In genomic region chr7:713488-714230, GRCh38 we compare ENCODE assay signal across 13 cellular contexts. TPM values are rescaled to one million over a fixed set of nuclear protein-coding genes. Genes with fewer than 3 reads are reported as not detected.
DNase-seq lines count a peak whose midpoint lies in the region; ATAC-seq and TF ChIP-seq lines count a peak whose summit lies in the region.
"Had no signal": no experiment of that assay in that cellular context is flagged by ENCODE, and none has a peak within 500 bp of the region (broad histone marks: within the 10 kb centered on the region; RNA-seq: fewer than 3 reads in every experiment).

No MANE protein-coding gene starts in this region.

- H3K9me3 ChIP-seq in SK-N-SH = no peaks in the 10 kb centered on the region
- no peaks in the 10 kb centered on the region for H3K9me3 ChIP-seq in HEK293 (ENCODE audit: control insufficient read depth, insufficient read depth, low read depth, low read length)
- H3K9me3 ChIP-seq in neural progenitor cell (ENCODE audit: low read depth) = no peaks in the 10 kb centered on the region
- H3K9me3 ChIP-seq: transverse colon had no signal

- H3K36me3 Mint-ChIP-seq in effector memory CD8-positive, alpha-beta T cell (ENCODE audit: insufficient read depth) = peaks cover 2% of the 10 kb centered on the region
- H3K36me3 Mint-ChIP-seq in neural progenitor cell = peaks cover 6% of the 10 kb centered on the region

- POLR2A ChIA-PET in SK-N-SH (lab: Yijun Ruan, JAX) (no interaction called here), HEK293 (lab: Yijun Ruan, JAX) (no interaction called here)

- DNase-seq in SK-N-SH (no peak), neural progenitor cell (ENCODE audit: low spot score) (no peak), C1 segment of cervical spinal cord (lab: John Stamatoyannopoulos, UW) (no peak)
- DNase-seq in effector memory CD8-positive, alpha-beta T cell = no peak
- DNase-seq: 8988T, heart left ventricle, NCI-H1436, occipital lobe, transverse colon had no signal

- TF ChIP-seq CTCF in SK-N-SH (IDR thresholded peaks at IDR 0.05) (no peak), HEK293 (tag by site-specific recombination; IDR thresholded peaks at IDR 0.05) (no peak), neural progenitor cell (IDR thresholded peaks at IDR 0.05) (no peak)

- H3F3A ChIP-seq in SK-N-SH (replicated peaks; ENCODE audit: insufficient read depth) = no peaks in the 10 kb centered on the region
- H3F3A ChIP-seq in neural progenitor cell (ENCODE audit: low read depth) = peaks cover 3% of the 10 kb centered on the region

- H3K9ac ChIP-seq in SK-N-SH (no peak overlapping the region), neural progenitor cell (no peak overlapping the region)

- H3K4me2 ChIP-seq in SK-N-SH (no peak overlapping the region), neural progenitor cell (no peak overlapping the region)

- no peak overlapping the region for H3K4me3 ChIP-seq in SK-N-SH (ENCODE audit: low read depth in 2 of 2, low read length in 1 of 2)
- H3K4me3 ChIP-seq in HEK293 (ENCODE audit: low read depth, low read length) = no peak overlapping the region
- no peak overlapping the region for H3K4me3 ChIP-seq in neural progenitor cell

- peaks cover 9 to 10% of the 10 kb centered on the region in 2 donors for H3K4me1 Mint-ChIP-seq in effector memory CD8-positive, alpha-beta T cell (ENCODE audit: low read depth in 2 of 2)
- peaks cover 10% of the 10 kb centered on the region for H3K4me1 Mint-ChIP-seq in neural progenitor cell

- H2AFZ ChIP-seq in SK-N-SH (ENCODE audit: low read depth) (no peak overlapping the region), neural progenitor cell (replicated peaks) (no peak overlapping the region)

- no peak overlapping the region for H3K27ac ChIP-seq in SK-N-SH (ENCODE audit: low read depth in 2 of 2, low read length in 1 of 2)
- no peak overlapping the region for H3K27ac ChIP-seq in HEK293 (ENCODE audit: extremely low read depth, low read depth, low read length)
- H3K27ac ChIP-seq in neural progenitor cell = no peak overlapping the region
- H3K27ac ChIP-seq: heart left ventricle, transverse colon had no signal

- H3K4me1 ChIP-seq in SK-N-SH (ENCODE audit: control insufficient read depth in 1 of 2, insufficient read depth in 2 of 2, low read depth in 1 of 2, low read length in 1 of 2) (peaks cover 0 to 12% of the 10 kb centered on the region in 2 experiments; a peak in 2 of 4 replicates), HEK293 (ENCODE audit: control insufficient read depth, insufficient read depth, low read length) (no peaks in the 10 kb centered on the region), neural progenitor cell (peaks cover 4% of the 10 kb centered on the region)

- 95% methylated on average over 16 of the region's 16 CpGs for WGBS in SK-N-SH (ENCODE audit: low lambda C conversion rate)

- peaks cover 18 to 22% of the 10 kb centered on the region in 2 donors for H3K27me3 Mint-ChIP-seq in effector memory CD8-positive, alpha-beta T cell
- peaks cover 8% of the 10 kb centered on the region for H3K27me3 Mint-ChIP-seq in neural progenitor cell (ENCODE audit: insufficient read depth, low read depth)

- CTCF ChIA-PET in SK-N-SH (lab: Yijun Ruan, JAX) (interaction anchor here (1.5 kb wide), 2 partner anchors 7 to 160 kb away, joined by 3 to 5 read pairs; no protein-coding TSS in a partner anchor), HEK293 (lab: Yijun Ruan, JAX) (no interaction called here)

- H3K4me3 Mint-ChIP-seq in effector memory CD8-positive, alpha-beta T cell = peak overlapping the region; percentile 43 to 58
- H3K4me3 Mint-ChIP-seq in neural progenitor cell = peak overlapping the region; percentile 77

- peak overlapping the region in 1 of 2 donors; percentile 3 for H3K27ac Mint-ChIP-seq in effector memory CD8-positive, alpha-beta T cell
- H3K27ac Mint-ChIP-seq in neural progenitor cell = peak overlapping the region; percentile 26

- H3K27me3 ChIP-seq in SK-N-SH (ENCODE audit: insufficient read depth) (no peaks in the 10 kb centered on the region), neural progenitor cell (no peaks in the 10 kb centered on the region)
- H3K27me3 ChIP-seq: heart left ventricle had no signal

- no peaks in the 10 kb centered on the region for H3K9me2 ChIP-seq in SK-N-SH

- H4K20me1 ChIP-seq in SK-N-SH (ENCODE audit: insufficient read depth) = no peaks in the 10 kb centered on the region
- no peaks in the 10 kb centered on the region for H4K20me1 ChIP-seq in neural progenitor cell (ENCODE audit: low read depth)

- H3K79me2 ChIP-seq in SK-N-SH (ENCODE audit: insufficient read depth) (no peaks in the 10 kb centered on the region), neural progenitor cell (ENCODE audit: low read depth) (no peaks in the 10 kb centered on the region)

- no peak for TF ChIP-seq EP300 in SK-N-SH (IDR thresholded peaks at IDR 0.05; ENCODE audit: borderline replicate concordance in 1 of 2, low read depth in 1 of 2, low read length in 1 of 2)

- H3K36me3 ChIP-seq in SK-N-SH (replicated peaks in 1 of 2; ENCODE audit: control insufficient read depth in 1 of 2, insufficient read depth in 2 of 2, low read length in 1 of 2) (no peaks in the 10 kb centered on the region), HEK293 (ENCODE audit: control insufficient read depth in 2 of 2, insufficient read depth in 1 of 2, low read length in 2 of 2) (no peaks in the 10 kb centered on the region), neural progenitor cell (no peaks in the 10 kb centered on the region)
- H3K36me3 ChIP-seq: heart left ventricle, transverse colon had no signal

- TF ChIP-seq RAD21 in SK-N-SH (IDR thresholded peaks at IDR 0.05; ENCODE audit: low read length) = no peak

- no peaks in the 10 kb centered on the region for H3K9me3 Mint-ChIP-seq in effector memory CD8-positive, alpha-beta T cell
- no peaks in the 10 kb centered on the region for H3K9me3 Mint-ChIP-seq in neural progenitor cell

- ATAC-seq in SK-N-SH treated with all-trans-retinoic acid at 6 μM for 48 hours (peak; percentile 7; the same call in 1 of the 3 replicates), HG02798 (IDR thresholded peaks at IDR 0.05; ENCODE audit: poor library complexity, unreplicated experiment) (no peak), HG03045 (IDR thresholded peaks at IDR 0.05; ENCODE audit: unreplicated experiment) (no peak)
- ATAC-seq in effector memory CD8-positive, alpha-beta T cell (replicated peaks) = no peak

TF ChIP-seq in SK-N-SH treated with all-trans-retinoic acid at 6 μM for 48 hours, 23 proteins besides CTCF, POLR2A, EP300 and RAD21 (continues in another document):
- no peak for TF ChIP-seq GLIS3 (CRISPR knock-in tag; IDR thresholded peaks at IDR 0.05)
- TF ChIP-seq ZNF565 (CRISPR knock-in tag; conservative IDR thresholded peaks at IDR 0.05; ENCODE audit: low read depth) = no peak
- TF ChIP-seq RARB (CRISPR knock-in tag; IDR thresholded peaks at IDR 0.05) = no peak
- TF ChIP-seq OSR1 (CRISPR knock-in tag; IDR thresholded peaks at IDR 0.05) = no peak

TF ChIP-seq in SK-N-SH, 30 proteins besides CTCF, POLR2A, EP300 and RAD21 (continues in another document):
- TF ChIP-seq YY1 (IDR thresholded peaks at IDR 0.05; ENCODE audit: low read depth) = no peak
- no peak for TF ChIP-seq GABPA (IDR thresholded peaks at IDR 0.05; ENCODE audit: low read depth)
- no peak for TF ChIP-seq SIN3A (IDR thresholded peaks at IDR 0.05; ENCODE audit: borderline replicate concordance, low read depth, low read length)
- TF ChIP-seq NFIC (IDR thresholded peaks at IDR 0.05; ENCODE audit: borderline replicate concordance) = no peak
- no peak for TF ChIP-seq MAX (IDR thresholded peaks at IDR 0.05; ENCODE audit: low read depth)
- TF ChIP-seq FOXJ3 (CRISPR knock-in tag; IDR thresholded peaks at IDR 0.05) = no peak
- TF ChIP-seq JUND (IDR thresholded peaks at IDR 0.05) = no peak

TF ChIP-seq in HEK293, 187 proteins besides CTCF, POLR2A, EP300 and RAD21:
- TF ChIP-seq ZNF433 (tag by site-specific recombination; IDR thresholded peaks at IDR 0.05; ENCODE audit: low read depth) (no peak), MYNN (tag by site-specific recombination; IDR thresholded peaks at IDR 0.05; ENCODE audit: borderline replicate concordance) (no peak), ZEB2 (tag by site-specific recombination; IDR thresholded peaks at IDR 0.05) (peak; percentile 77), ZNF530 (tag by site-specific recombination; IDR thresholded peaks at IDR 0.05; ENCODE audit: low read depth) (no peak), ZNF791 (tag by site-specific recombination; IDR thresholded peaks at IDR 0.05) (no peak)

RNA-seq across cellular contexts. Expression of gene DNAAF5, which starts 12.8 kb away (rescaled TPM):
- 51.8 and 58.5 TPM in 2 replicates for polyA plus RNA-seq in SK-N-SH (2012; rRNA removed)
- 29.0 and 41.8 TPM in 2 replicates for polyA plus RNA-seq in SK-N-SH (2012; cell fraction: cytosol; rRNA removed)
- polyA plus RNA-seq in SK-N-SH (2012; cell fraction: nucleus; rRNA removed) = 74.3 and 79.4 TPM in 2 replicates
- total RNA-seq in neural progenitor cell (ENCODE audit: low replicate concordance) = 23.5 and 45.2 TPM in 2 replicates

RNA-seq across cellular contexts. Expression of gene PRKAR1B, which starts 13.4 kb away (rescaled TPM):
- 50.5 and 63.7 TPM in 2 replicates for polyA plus RNA-seq in SK-N-SH (2012; rRNA removed)
- polyA plus RNA-seq in SK-N-SH (2012; cell fraction: cytosol; rRNA removed) = 43.8 and 69.6 TPM in 2 replicates
- polyA plus RNA-seq in SK-N-SH (2012; cell fraction: nucleus; rRNA removed) = 55.8 and 70.9 TPM in 2 replicates
- 11.8 and 15.6 TPM in 2 replicates for total RNA-seq in neural progenitor cell (ENCODE audit: low replicate concordance)
